Comparison of ENCODE assay signal across 8 cellular contexts in genomic region chr13:73835138-73835721, GRCh38.
DNase-seq lines count a peak whose midpoint lies in the region; ATAC-seq and TF ChIP-seq lines count a peak whose summit lies in the region.

No MANE protein-coding gene starts in this region.

- H3K36me3 Mint-ChIP-seq in memory B cell = peaks cover 6% of the 10 kb centered on the region
- peaks cover 2% of the 10 kb centered on the region for H3K36me3 Mint-ChIP-seq in activated naive CD4-positive, alpha-beta T cell treated with anti-CD3 and anti-CD28 coated beads for 36 hours (ENCODE audit: low read depth)

- peak; percentile 28; the same call in 1 of the 2 replicates for TF ChIP-seq CTCF in GM12875 (IDR thresholded peaks at IDR 0.05; ENCODE audit: borderline replicate concordance, insufficient read depth, low read depth, low read length)
- TF ChIP-seq CTCF in colonic mucosa (IDR thresholded peaks at IDR 0.05) = peak; percentile 38

- no peaks in the 10 kb centered on the region for H3K27me3 Mint-ChIP-seq in memory B cell
- H3K27me3 Mint-ChIP-seq in activated naive CD4-positive, alpha-beta T cell treated with anti-CD3 and anti-CD28 coated beads for 36 hours (ENCODE audit: low read depth) = no peaks in the 10 kb centered on the region

- intact Hi-C loops in colonic mucosa (cut with DNase I) = loop anchor here (5.0 to 10.0 kb wide), 2 partner anchors 80 to 1382 kb away; no protein-coding TSS in a partner anchor
- intact Hi-C loops in activated naive CD4-positive, alpha-beta T cell treated with anti-CD3 and anti-CD28 coated beads for 36 hours (cut with micrococcal nuclease) = loop anchor here (1.0 to 10.0 kb wide), 9 partner anchors 68 to 1384 kb away; no protein-coding TSS in a partner anchor

- CTCF ChIA-PET in activated naive CD4-positive, alpha-beta T cell treated with anti-CD3 and anti-CD28 coated beads for 36 hours (lab: Charles Lee) = interaction anchor here (0.7 to 1.1 kb wide), 12 partner anchors 13 to 1385 kb away, joined by 3 to 10 read pairs (median 3); no protein-coding TSS in a partner anchor

- no peak overlapping the region for H3K27ac ChIP-seq in colonic mucosa

- H3K4me1 ChIP-seq in colonic mucosa = no peaks in the 10 kb centered on the region

- H3K9me3 Mint-ChIP-seq in memory B cell = no peaks in the 10 kb centered on the region
- H3K9me3 Mint-ChIP-seq in activated naive CD4-positive, alpha-beta T cell treated with anti-CD3 and anti-CD28 coated beads for 36 hours = no peaks in the 10 kb centered on the region

- no peak overlapping the region for H3K4me3 Mint-ChIP-seq in memory B cell
- no peak overlapping the region for H3K4me3 Mint-ChIP-seq in activated naive CD4-positive, alpha-beta T cell treated with anti-CD3 and anti-CD28 coated beads for 36 hours

- H3K9me3 ChIP-seq in colonic mucosa = no peaks in the 10 kb centered on the region

- H3K4me1 Mint-ChIP-seq in memory B cell = peaks cover 16% of the 10 kb centered on the region
- H3K4me1 Mint-ChIP-seq in activated naive CD4-positive, alpha-beta T cell treated with anti-CD3 and anti-CD28 coated beads for 36 hours (ENCODE audit: low read depth) = peaks cover 47% of the 10 kb centered on the region

- H3K9ac ChIP-seq in colonic mucosa (ENCODE audit: low read depth in 2 of 2, low read length in 2 of 2) = no peak overlapping the region

- no peaks in the 10 kb centered on the region for H3K27me3 ChIP-seq in colonic mucosa

- H3K27ac Mint-ChIP-seq in memory B cell = no peak overlapping the region
- no peak overlapping the region for H3K27ac Mint-ChIP-seq in activated naive CD4-positive, alpha-beta T cell treated with anti-CD3 and anti-CD28 coated beads for 36 hours

- ATAC-seq in HG03095 (IDR thresholded peaks at IDR 0.05; ENCODE audit: unreplicated experiment) = peak; percentile 55
- peak; percentile 62 for ATAC-seq in memory B cell (ENCODE audit: low read depth)
- ATAC-seq in HG03039 (IDR thresholded peaks at IDR 0.05; ENCODE audit: unreplicated experiment) = no peak

- H3K36me3 ChIP-seq in colonic mucosa = no peaks in the 10 kb centered on the region

- DNase-seq in AG08396 (ENCODE audit: low spot score) (peak; percentile 24), NCI-H774 (lab: John Stamatoyannopoulos, UW) (peak; percentile 21), colonic mucosa (no peak), memory B cell (ENCODE audit: low spot score in 2 of 2) (peak in 1 of 2 donors; percentile 44)
- no peak for DNase-seq in activated naive CD4-positive, alpha-beta T cell treated with anti-CD3 and anti-CD28 coated beads for 36 hours

- H3K4me3 ChIP-seq in GM12875 (ENCODE audit: low read depth, low read length) (no peak overlapping the region), colonic mucosa (no peak overlapping the region)

Comparison
In these comparisons a context has a peak if more than half of its experiments do, and no peak if none do; other contexts are left out.
1. DNase-seq: peak in AG08396 (single experiment) and NCI-H774 (single experiment); none in colonic mucosa (single experiment) and activated naive CD4-positive, alpha-beta T cell treated with anti-CD3 and anti-CD28 coated beads for 36 hours (single experiment).